8 cellular contexts compared by ENCODE assay signal in the genomic region with DNA sequence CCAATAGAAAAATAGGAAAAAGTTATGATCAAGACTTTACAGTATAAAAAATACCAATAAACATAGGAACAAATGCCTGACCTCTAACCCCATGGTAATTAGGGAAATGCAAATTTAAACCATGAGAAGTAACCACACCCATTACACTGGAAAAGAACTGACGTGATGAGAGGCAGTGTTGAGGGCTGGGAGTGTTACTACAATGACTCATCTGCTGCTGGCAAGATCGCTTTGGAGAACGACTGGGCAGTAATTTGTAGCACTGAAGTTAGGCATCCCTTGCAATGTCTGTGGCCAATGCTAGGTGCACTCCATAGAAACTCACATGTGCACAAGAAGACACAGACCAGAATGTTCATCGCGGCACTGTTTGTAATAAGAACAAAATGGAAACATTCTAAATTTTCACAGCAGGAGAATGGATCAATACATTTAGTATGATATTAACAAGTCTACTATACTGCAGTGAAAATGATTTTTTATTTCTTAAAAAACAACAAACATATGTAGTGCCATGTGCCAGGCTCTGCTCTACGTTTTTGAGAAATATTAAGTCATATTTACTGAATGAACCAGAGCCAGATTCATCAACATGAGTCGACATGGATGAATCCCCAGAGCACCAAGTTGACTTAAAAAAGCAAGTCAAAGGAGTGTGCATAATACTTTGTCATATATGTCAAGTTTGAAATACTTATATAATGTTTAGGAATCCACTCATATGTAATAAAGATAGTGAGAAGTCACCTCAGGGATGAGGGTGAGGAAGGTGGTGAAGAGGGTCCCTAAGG. TPM values are rescaled to one million over a fixed set of nuclear protein-coding genes. Genes with fewer than 3 reads are reported as not detected.
DNase-seq lines count a peak whose midpoint lies in the region; ATAC-seq and TF ChIP-seq lines count a peak whose summit lies in the region.
"Had no signal": no experiment of that assay in that cellular context is flagged by ENCODE, and none has a peak within 500 bp of the region (broad histone marks: within the 10 kb centered on the region; RNA-seq: fewer than 3 reads in every experiment).

No MANE protein-coding gene starts in this region.

- H3K4me1 ChIP-seq in GM23338 (ENCODE audit: insufficient read depth), result peaks cover 18% of the 10 kb centered on the region

- no peaks in the 10 kb centered on the region for H3K9me2 ChIP-seq in GM23338 (ENCODE audit: insufficient read depth)

- H3K4me3 ChIP-seq in GM23338 (0 out of 2 replicates have a peak overlapping the region, but pooled peaks have one; percentile 65), cardiac fibroblast (replicated peaks in 1 of 2; ENCODE audit: low read depth in 2 of 2, low read length in 2 of 2) (no peak overlapping the region)

- H3K4me1 Mint-ChIP-seq in GM23338 (peaks cover 25% of the 10 kb centered on the region), neural crest cell (peaks cover 13% of the 10 kb centered on the region), mesothelial cell of epicardium (peaks cover 12% of the 10 kb centered on the region)

- TF ChIP-seq CTCF in GM23338 (conservative IDR thresholded peaks at IDR 0.05; ENCODE audit: low read depth in 2 of 2) (no peak), cardiac fibroblast (IDR thresholded peaks at IDR 0.05; ENCODE audit: low read depth, low read length) (no peak), neural crest cell (conservative IDR thresholded peaks at IDR 0.05) (no peak), mesothelial cell of epicardium (IDR thresholded peaks at IDR 0.05; ENCODE audit: unreplicated experiment) (no peak)

- H3K36me3 Mint-ChIP-seq in GM23338 (ENCODE audit: low read depth) (no peaks in the 10 kb centered on the region), neural crest cell (ENCODE audit: low read depth) (no peaks in the 10 kb centered on the region), mesothelial cell of epicardium (no peaks in the 10 kb centered on the region)

- H3K4me3 Mint-ChIP-seq in GM23338 (peak overlapping the region; percentile 51; the same call in 2 of the 3 replicates), neural crest cell (peak overlapping the region; percentile 18), mesothelial cell of epicardium (no peak overlapping the region)

- no peak overlapping the region for H2AFZ ChIP-seq in GM23338

- H3K27me3 Mint-ChIP-seq in GM23338 (ENCODE audit: insufficient read depth, low read depth, poor library complexity) (peaks cover 8% of the 10 kb centered on the region), neural crest cell (ENCODE audit: low read depth) (peaks cover 72% of the 10 kb centered on the region), mesothelial cell of epicardium (ENCODE audit: low read depth) (peaks cover 52% of the 10 kb centered on the region)

- H3K79me2 ChIP-seq in GM23338 (replicated peaks; ENCODE audit: insufficient read depth), result no peaks in the 10 kb centered on the region

- no peaks in the 10 kb centered on the region for H4K20me1 ChIP-seq in GM23338 (replicated peaks; ENCODE audit: insufficient read depth)

- H3K27ac ChIP-seq in GM23338 (ENCODE audit: low read depth), result no peak overlapping the region
- H3K27ac ChIP-seq: KMS-11 had no signal

- peaks cover 20% of the 10 kb centered on the region; the same call in 1 of the 2 replicates for H3F3A ChIP-seq in GM23338 (replicated peaks; ENCODE audit: low read depth)

- peak; percentile 8; the same call in 2 of the 3 replicates for ATAC-seq in GM23338

- H3K4me2 ChIP-seq in GM23338, result peak overlapping the region; percentile 90
- H3K4me2 ChIP-seq: KMS-11 had no signal

- no peaks in the 10 kb centered on the region for H3K36me3 ChIP-seq in GM23338 (ENCODE audit: insufficient read depth)

- H3K27me3 ChIP-seq in GM23338 (ENCODE audit: insufficient read depth), result no peaks in the 10 kb centered on the region

- DNase-seq in GM23338 (ENCODE audit: low spot score) (peak; percentile 74), NCI-H2196 treated with DMSO at 0.1 percent for 48 hours (lab: John Stamatoyannopoulos, UW; ENCODE audit: unreplicated experiment) (peak; percentile 29), cardiac fibroblast (ENCODE audit: low read depth in 2 of 2) (peak; percentile 65 to 68), neural crest cell (ENCODE audit: low read depth, low spot score) (no peak), mesothelial cell of epicardium (ENCODE audit: low spot score in 2 of 2, unreplicated experiment in 2 of 2) (no peak), T1000 (lab: John Stamatoyannopoulos, UW) (no peak), NCI-H1092 treated with DMSO at 0.1 percent for 48 hours (lab: John Stamatoyannopoulos, UW) (no peak)

- H3K9me3 Mint-ChIP-seq in GM23338 (no peaks in the 10 kb centered on the region; the same call in 2 of the 3 replicates), neural crest cell (no peaks in the 10 kb centered on the region), mesothelial cell of epicardium (no peaks in the 10 kb centered on the region)

- H3K27ac Mint-ChIP-seq in GM23338, result peak overlapping the region; percentile 75
- no peak overlapping the region for H3K27ac Mint-ChIP-seq in neural crest cell (ENCODE audit: unreplicated experiment)
- no peak overlapping the region for H3K27ac Mint-ChIP-seq in mesothelial cell of epicardium

TF ChIP-seq in GM23338, 12 proteins besides CTCF, POLR2A, EP300 and RAD21:
- TF ChIP-seq CREB1 (CRISPR knock-in tag; IDR thresholded peaks at IDR 0.05; ENCODE audit: low read depth), result no peak
- TF ChIP-seq ZNF114 (CRISPR knock-in tag; IDR thresholded peaks at IDR 0.05), result no peak

RNA-seq across cellular contexts. Expression of gene EPHB3, which starts 37.6 kb away (rescaled TPM):
- total RNA-seq in GM23338 (2014; rRNA removed; shearing (Covaris generic)), result 1.0 and 2.0 TPM in 2 replicates
- 0.54 and 0.57 TPM in 2 replicates for polyA plus RNA-seq in GM23338 (2016; fragmentation: Nextera tagmentation; extraction: Ambion mirVana)
- 9.7 and 13.4 TPM in 2 replicates for total RNA-seq in neural crest cell
- 98.9 to 115 TPM (median 106 TPM) in 3 replicates for total RNA-seq in mesothelial cell of epicardium

Comparison
In these comparisons a context has a peak if more than half of its experiments do, and no peak if none do; other contexts are left out.
1. DNase-seq: peak in GM23338 (single experiment), NCI-H2196 treated with DMSO at 0.1 percent for 48 hours (single experiment) and cardiac fibroblast (2 of 2); none in neural crest cell (single experiment), mesothelial cell of epicardium (0 of 2), T1000 (single experiment) and NCI-H1092 treated with DMSO at 0.1 percent for 48 hours (single experiment).